Comparison of ENCODE assay signal across 8 cellular contexts in genomic region chr10:102408728-102409603, GRCh38. TPM values are rescaled to one million over a fixed set of nuclear protein-coding genes. Genes with fewer than 3 reads are reported as not detected.
A peak's percentile ranks its signal among the peaks of the same experiment; 100 is the strongest.
DNase-seq lines count a peak whose midpoint lies in the region; ATAC-seq, FAIRE-seq and TF ChIP-seq lines count a peak whose summit lies in the region.

No MANE protein-coding gene starts in this region.

- H3K27ac ChIP-seq in hepatocyte = peak overlapping the region; percentile 88

- peaks cover 36% of the 10 kb centered on the region for H3K27me3 ChIP-seq in hepatocyte

- ATAC-seq in HG03095 (IDR thresholded peaks at IDR 0.05; ENCODE audit: unreplicated experiment) (no peak), HG02840 (IDR thresholded peaks at IDR 0.05; ENCODE audit: low FRiP score, unreplicated experiment) (no peak)

- H3K4me2 ChIP-seq in hepatocyte = peak overlapping the region; percentile 96

- H3K9me2 ChIP-seq in hepatocyte (replicated peaks; ENCODE audit: insufficient read depth) = no peaks in the 10 kb centered on the region

- no peaks in the 10 kb centered on the region for H3K36me3 ChIP-seq in hepatocyte (replicated peaks; ENCODE audit: insufficient read depth, low read depth)

- 2% methylated on average over 22 of the region's 103 CpGs for WGBS in hepatocyte (ENCODE audit: low lambda C conversion rate, missing lambda C conversion rate)

- no peak for FAIRE-seq in D721Med (lab: Jason Lieb, UNC)

- H4K20me1 ChIP-seq in hepatocyte (ENCODE audit: insufficient read depth, poor library complexity, severe bottlenecking) = no peaks in the 10 kb centered on the region

- peaks cover 11% of the 10 kb centered on the region for H3K4me1 ChIP-seq in hepatocyte (ENCODE audit: insufficient read depth)

- H2AFZ ChIP-seq in hepatocyte = no peak overlapping the region

- TF ChIP-seq CTCF in D721Med (IDR thresholded peaks at IDR 0.05; ENCODE audit: insufficient read depth, missing control alignments) (no peak), hepatocyte (IDR thresholded peaks at IDR 0.05; ENCODE audit: poor library complexity) (no peak)

- no peaks in the 10 kb centered on the region for H3K9me3 ChIP-seq in hepatocyte (ENCODE audit: low read depth)

- no peaks in the 10 kb centered on the region for H3K79me2 ChIP-seq in hepatocyte

- H3K4me3 ChIP-seq in hepatocyte = peak overlapping the region; percentile 49
- H3K4me3 ChIP-seq in skeletal muscle cell (ENCODE audit: low read depth, low read length) = peak overlapping the region; percentile 55

- peak; percentile 76 for DNase-seq in D721Med (ENCODE audit: insufficient read length, low spot score)
- DNase-seq in SK-N-DZ (ENCODE audit: low spot score) = peak; percentile 73
- peak; percentile 68 for DNase-seq in activated naive CD8-positive, alpha-beta T cell treated with anti-CD3 and anti-CD28 coated beads, Interleukin-2, amount 50 U/mL, for 16 hours (ENCODE audit: low read depth, low spot score)
- DNase-seq in hepatocyte (ENCODE audit: low spot score) = peak; percentile 84
- no peak for DNase-seq in skeletal muscle cell (ENCODE audit: low read depth)
- no peak for DNase-seq in NCI-H2081 (lab: John Stamatoyannopoulos, UW)

RNA-seq across cellular contexts. Expression of gene PSD, which starts 9.6 kb away (rescaled TPM):
- 19.2 and 20.4 TPM in 2 replicates for polyA plus RNA-seq in SK-N-DZ (2014; cell fraction: cytosol; rRNA removed)
- 90.7 and 104 TPM in 2 replicates for polyA plus RNA-seq in SK-N-DZ (2014; cell fraction: nucleus; rRNA removed)
- 9.9 and 13.1 TPM in 2 replicates for total RNA-seq in hepatocyte
- polyA plus RNA-seq in hepatocyte = 20.1 and 21.5 TPM in 2 replicates

RNA-seq across cellular contexts. Expression of gene FBXL15, which starts 11.7 kb away (rescaled TPM):
- polyA plus RNA-seq in SK-N-DZ (2014; cell fraction: cytosol; rRNA removed) = 34.1 and 42.6 TPM in 2 replicates
- polyA plus RNA-seq in SK-N-DZ (2014; cell fraction: nucleus; rRNA removed) = 47.1 and 53.0 TPM in 2 replicates
- 16.3 and 25.0 TPM in 2 replicates for total RNA-seq in hepatocyte
- polyA plus RNA-seq in hepatocyte = 42.3 and 47.4 TPM in 2 replicates

RNA-seq across cellular contexts. Expression of gene NFKB2, which starts 13.5 kb away (rescaled TPM):
- polyA plus RNA-seq in SK-N-DZ (2014; cell fraction: cytosol; rRNA removed) = 6.1 and 9.8 TPM in 2 replicates
- polyA plus RNA-seq in SK-N-DZ (2014; cell fraction: nucleus; rRNA removed) = 13.4 and 19.5 TPM in 2 replicates
- total RNA-seq in hepatocyte = 13.0 and 23.2 TPM in 2 replicates
- polyA plus RNA-seq in hepatocyte = 27.4 and 29.6 TPM in 2 replicates

RNA-seq across cellular contexts. Expression of gene CUEDC2, which starts 23.4 kb away (rescaled TPM):
- polyA plus RNA-seq in SK-N-DZ (2014; cell fraction: cytosol; rRNA removed) = 130 and 171 TPM in 2 replicates
- 127 and 172 TPM in 2 replicates for polyA plus RNA-seq in SK-N-DZ (2014; cell fraction: nucleus; rRNA removed)
- 37.9 and 45.4 TPM in 2 replicates for total RNA-seq in hepatocyte
- 77.9 and 79.9 TPM in 2 replicates for polyA plus RNA-seq in hepatocyte

RNA-seq across cellular contexts. Expression of gene C10orf95, which starts 42.4 kb away (rescaled TPM):
- not detected in 2 replicates for polyA plus RNA-seq in SK-N-DZ (2014; cell fraction: cytosol; rRNA removed)
- polyA plus RNA-seq in SK-N-DZ (2014; cell fraction: nucleus; rRNA removed) = not detected in 2 replicates
- 5.6 and 7.7 TPM in 2 replicates for total RNA-seq in hepatocyte
- polyA plus RNA-seq in hepatocyte = 5.2 and 8.3 TPM in 2 replicates

Comparison
In these comparisons a context has a peak if more than half of its experiments do, and no peak if none do; other contexts are left out.
1. DNase-seq: peak in D721Med (single experiment), SK-N-DZ (single experiment), activated naive CD8-positive, alpha-beta T cell treated with anti-CD3 and anti-CD28 coated beads, Interleukin-2, amount 50 U/mL, for 16 hours (single experiment) and hepatocyte (single experiment); none in skeletal muscle cell (single experiment) and NCI-H2081 (0 of 2).